In genomic region chr3:11470031-11470853, GRCh38 we compare ENCODE assay signal across 15 cellular contexts.
"Had no signal": no experiment of that assay in that cellular context is flagged by ENCODE, and none has a peak within 500 bp of the region (broad histone marks: within the 10 kb centered on the region; RNA-seq: fewer than 3 reads in every experiment).

No MANE protein-coding gene starts in this region.

- H3K9me3 ChIP-seq: esophagus muscularis mucosa, gastrocnemius medialis, mucosa of descending colon, neutrophil, sigmoid colon, thyroid gland had no signal

- H3K27ac ChIP-seq: dorsolateral prefrontal cortex, esophagus muscularis mucosa, gastrocnemius medialis, neutrophil, sigmoid colon, skin epidermis, thyroid gland had no signal

- H3K27me3 ChIP-seq: dorsolateral prefrontal cortex, esophagus muscularis mucosa, gastrocnemius medialis, neutrophil, sigmoid colon, thyroid gland had no signal

- H3K36me3 ChIP-seq: gastrocnemius medialis, sigmoid colon, thyroid gland had no signal

- FAIRE-seq: keratinocyte had no signal

- ATAC-seq: gastrocnemius medialis; mucosa of descending colon; naive thymus-derived CD8-positive, alpha-beta T cell had no signal

- DNase-seq: cortex of kidney; dorsolateral prefrontal cortex; effector CD8-positive, alpha-beta T cell; gastrocnemius medialis; immature natural killer cell; mammary epithelial cell; mucosa of descending colon; naive thymus-derived CD8-positive, alpha-beta T cell; sigmoid colon; stimulated activated naive CD4-positive, alpha-beta T cell treated with Interleukin-2 at 50 U/mL for 16 hours; thyroid gland had no signal

- H3K4me3 ChIP-seq: dorsolateral prefrontal cortex, esophagus muscularis mucosa, gastrocnemius medialis, mucosa of descending colon, sigmoid colon, skin epidermis, thyroid gland had no signal
